Comparison of ENCODE assay signal across 15 cellular contexts in the genomic region with DNA sequence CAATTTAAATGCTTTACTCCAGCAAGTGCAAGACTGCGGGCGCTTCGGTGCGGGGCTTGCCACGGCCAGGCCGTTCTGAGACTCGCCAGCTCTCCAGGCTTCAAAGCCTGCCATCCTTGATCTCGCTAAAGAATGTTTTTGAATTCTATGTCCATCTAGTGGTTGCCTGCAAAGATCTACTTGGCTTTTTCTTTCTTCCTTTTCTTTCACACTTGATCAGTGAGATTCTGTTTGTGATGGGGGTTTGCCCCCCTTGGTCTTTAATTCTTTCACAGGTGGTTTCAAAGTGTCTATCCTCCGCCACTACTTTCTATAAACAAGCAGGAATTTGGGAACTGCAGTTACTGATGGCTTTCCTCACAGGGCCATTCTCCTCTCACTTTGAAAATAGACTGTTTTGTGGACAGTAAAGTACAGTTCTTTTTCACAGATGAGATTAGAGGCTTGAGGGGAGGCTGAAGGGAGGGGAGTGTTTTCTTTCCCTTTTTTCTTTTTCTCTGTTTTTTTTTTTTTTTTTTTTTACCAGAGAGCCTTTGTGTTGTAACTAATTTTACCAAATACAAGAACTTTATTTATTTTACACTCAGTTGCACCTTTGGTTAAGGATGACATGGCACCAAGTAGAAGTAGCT. TPM values are rescaled to one million over a fixed set of nuclear protein-coding genes. Genes with fewer than 3 reads are reported as not detected.
A peak's percentile ranks its signal among the peaks of the same experiment; 100 is the strongest.
DNase-seq lines count a peak whose midpoint lies in the region; ATAC-seq, FAIRE-seq and TF ChIP-seq lines count a peak whose summit lies in the region.
"Had no signal": no experiment of that assay in that cellular context is flagged by ENCODE, and none has a peak within 500 bp of the region (broad histone marks: within the 10 kb centered on the region; RNA-seq: fewer than 3 reads in every experiment).

No MANE protein-coding gene starts in this region.

- TF ChIP-seq CTCF in psoas muscle (IDR thresholded peaks at IDR 0.05), result peak; percentile 15

- H3K27ac ChIP-seq in psoas muscle, result no peak overlapping the region

- no peaks in the 10 kb centered on the region for H3K36me3 ChIP-seq in H7 (replicated peaks; ENCODE audit: control insufficient read depth, insufficient read depth, low read length)
- no peaks in the 10 kb centered on the region for H3K36me3 ChIP-seq in psoas muscle (ENCODE audit: insufficient read depth in 1 of 2, low read depth in 1 of 2)
- H3K36me3 ChIP-seq: BE2C had no signal

- 20 to 22% (median 20%) methylated on average over 9 of the region's 9 CpGs for WGBS in psoas muscle, 3 donors

- ATAC-seq in psoas muscle, result peak in 1 of 4 donors; percentile 76
- ATAC-seq: T-helper 17 cell had no signal

- H3K27me3 ChIP-seq in H7 (ENCODE audit: control insufficient read depth, insufficient read depth, low read length), result no peaks in the 10 kb centered on the region
- H3K27me3 ChIP-seq in psoas muscle (ENCODE audit: insufficient read depth in 3 of 3, low read length in 2 of 3), result no peaks in the 10 kb centered on the region
- H3K27me3 ChIP-seq: BE2C had no signal

- intact Hi-C loops in psoas muscle (cut with DNase I), result no loop called here

- no peaks in the 10 kb centered on the region for H3K4me1 ChIP-seq in psoas muscle
- H3K4me1 ChIP-seq: BE2C had no signal

- DNase-seq in H7 (peak; percentile 22), RPMI8226 (peak; percentile 5), ecto neural progenitor cell (ENCODE audit: low spot score) (peak; percentile 53), psoas muscle (no peak), middle frontal gyrus (ENCODE audit: extremely low spot score, low spot score) (no peak), GM19239 (ENCODE audit: insufficient read length, low spot score) (no peak), NCI-H2196 (lab: John Stamatoyannopoulos, UW; ENCODE audit: unreplicated experiment) (no peak)
- DNase-seq: activated CD8-positive, alpha-beta memory T cell treated with anti-CD3 and anti-CD28 coated beads, Interleukin-2, amount 50 U/mL, for 48 hours; activated naive CD4-positive, alpha-beta T cell treated with Interleukin-2 at 50 U/mL for 16 hours; BE2C; effector CD8-positive, alpha-beta T cell; NCI-H1092; Right ventricle myocardium superior; stimulated activated CD4-positive, alpha-beta T cell treated with anti-CD3 and anti-CD28 coated beads, Interleukin-4, amount 100 ng/mL, for 4 hours; T-helper 17 cell had no signal

- H3K4me3 ChIP-seq in H7 (ENCODE audit: insufficient read depth, low read depth, low read length), result no peak overlapping the region
- no peak overlapping the region for H3K4me3 ChIP-seq in psoas muscle

- FAIRE-seq in GM19239 (lab: Jason Lieb, UNC), result no peak

- H3K9me3 ChIP-seq in psoas muscle, result no peaks in the 10 kb centered on the region
- H3K9me3 ChIP-seq: BE2C had no signal

RNA-seq across cellular contexts. Expression of a gene that starts 15.2 kb away (rescaled TPM):
- total RNA-seq in H7 (2014; rRNA removed; shearing (Covaris generic)), result 25.2 and 25.4 TPM in 2 replicates
- total RNA-seq in psoas muscle, result 100 to 1,000 TPM in 1 of 4 donors, 10 to 100 TPM in 3; 69.0 to 100 (median 84.7) TPM
- 10 to 100 TPM; 15.5 to 48.3 (median 39.3) TPM for polyA plus RNA-seq in psoas muscle

Comparison
In these comparisons a context has a peak if more than half of its experiments do, and no peak if none do; other contexts are left out.
1. DNase-seq: peak in H7 (single experiment), RPMI8226 (single experiment) and ecto neural progenitor cell (single experiment); none in psoas muscle (0 of 2), middle frontal gyrus (single experiment), GM19239 (single experiment) and NCI-H2196 (single experiment).